19 cellular contexts compared by ENCODE assay signal in genomic region chr22:32684148-32684821, GRCh38.
"Had no signal": no experiment of that assay in that cellular context is flagged by ENCODE, and none has a peak within 500 bp of the region (broad histone marks: within the 10 kb centered on the region; RNA-seq: fewer than 3 reads in every experiment).

No MANE protein-coding gene starts in this region.

- H3K36me3 ChIP-seq: adrenal gland, colonic mucosa, esophagus muscularis mucosa, thyroid gland, WERI-Rb-1 had no signal

- H3K9me3 ChIP-seq: adrenal gland, colonic mucosa, esophagus muscularis mucosa, thyroid gland had no signal

- H3K27ac ChIP-seq: adrenal gland, colonic mucosa, esophagus muscularis mucosa, thyroid gland, WERI-Rb-1 had no signal

- ATAC-seq: activated T-cell treated with anti-CD3 and anti-CD28 coated beads, Interleukin-2, amount 50 U/mL, for 4 hours; left ventricle myocardium superior; natural killer cell treated with Interleukin-12 subunit alpha and Interleukin-12 subunit beta and Interleukin-15 and Interleukin-18, amount 100 ng/mL, for 72 hours; stimulated activated memory B cell treated with anti-CD40 and anti-IgM and Interleukin-4, amounts not matched to agents 10 μg/mL and 1 μg/mL and 100 μg/mL, for 72 hours had no signal

- H3K4me3 ChIP-seq: adrenal gland, colonic mucosa, esophagus muscularis mucosa, thyroid gland had no signal

- H3K27me3 ChIP-seq: adrenal gland, colonic mucosa, esophagus muscularis mucosa, thyroid gland had no signal

- H3K4me1 ChIP-seq: adrenal gland, colonic mucosa had no signal

- DNase-seq: activated CD4-positive, alpha-beta memory T cell treated with anti-CD3 and anti-CD28 coated beads for 36 hours; activated effector memory CD4-positive, alpha-beta T cell treated with Interleukin-2 at 50 U/mL for 16 hours; activated T-cell treated with anti-CD3 and anti-CD28 coated beads, Interleukin-2, amount 50 U/mL, for 4 hours; adrenal gland; caudate nucleus; colonic mucosa; effector CD4-positive, alpha-beta T cell; foreskin fibroblast; hypothalamus; left ventricle myocardium superior; posterior cingulate gyrus; retina; stimulated activated CD4-positive, alpha-beta T cell treated with anti-CD3 and anti-CD28 coated beads, Interleukin-2, amount 100 ng/mL, for 48 hours; T1000; WERI-Rb-1 had no signal
